Comparison of ENCODE assay signal across 1 cellular context in the genomic region with DNA sequence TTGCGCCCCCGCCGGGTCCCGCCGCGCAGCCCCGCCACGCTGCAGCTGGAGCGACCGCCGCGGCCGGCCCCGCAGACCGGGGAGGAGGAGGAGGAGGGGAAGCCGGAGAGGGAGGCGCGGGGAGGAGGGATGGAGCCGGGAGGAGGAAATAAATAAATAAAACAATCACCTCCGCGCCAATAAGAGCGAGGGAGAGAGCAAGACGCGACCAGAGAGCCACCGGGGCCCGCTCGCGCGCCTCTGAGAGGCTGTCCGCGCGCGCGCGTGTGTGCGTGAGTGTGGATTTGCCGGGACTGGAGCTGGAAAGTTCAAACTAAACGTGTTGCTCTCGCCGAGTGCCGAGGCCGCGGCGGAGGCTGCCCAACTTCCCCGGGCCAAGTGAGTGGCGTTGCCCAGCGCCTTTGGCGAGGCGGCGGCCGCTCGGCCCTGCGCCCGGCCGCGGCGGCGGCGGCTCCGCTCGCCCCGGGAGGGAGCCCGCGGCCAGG.
TF ChIP-seq lines count a peak whose summit lies in the region.

No MANE protein-coding gene starts in this region.

TF ChIP-seq in HEK293, 187 proteins besides CTCF, POLR2A, EP300 and RAD21 (continued from another document and continues in another):
- no peak for TF ChIP-seq OSR2 (tag by site-specific recombination; IDR thresholded peaks at IDR 0.05)
- peak; percentile 91 for TF ChIP-seq ZNF596 (tag by site-specific recombination; IDR thresholded peaks at IDR 0.05)
- TF ChIP-seq ZBTB8A (tag by site-specific recombination; IDR thresholded peaks at IDR 0.05) = peak; percentile 31; the same call in 1 of the 2 replicates
- no peak for TF ChIP-seq ZNF777 (tag by site-specific recombination; IDR thresholded peaks at IDR 0.05; ENCODE audit: borderline replicate concordance)
- TF ChIP-seq HOXC10 (CRISPR knock-in tag; IDR thresholded peaks at IDR 0.05) = no peak
- 0 out of 2 replicates have a peak, but pooled peaks have one; percentile 16 for TF ChIP-seq ZNF561 (tag by site-specific recombination; IDR thresholded peaks at IDR 0.05; ENCODE audit: borderline replicate concordance)
- TF ChIP-seq, protein P1, sequence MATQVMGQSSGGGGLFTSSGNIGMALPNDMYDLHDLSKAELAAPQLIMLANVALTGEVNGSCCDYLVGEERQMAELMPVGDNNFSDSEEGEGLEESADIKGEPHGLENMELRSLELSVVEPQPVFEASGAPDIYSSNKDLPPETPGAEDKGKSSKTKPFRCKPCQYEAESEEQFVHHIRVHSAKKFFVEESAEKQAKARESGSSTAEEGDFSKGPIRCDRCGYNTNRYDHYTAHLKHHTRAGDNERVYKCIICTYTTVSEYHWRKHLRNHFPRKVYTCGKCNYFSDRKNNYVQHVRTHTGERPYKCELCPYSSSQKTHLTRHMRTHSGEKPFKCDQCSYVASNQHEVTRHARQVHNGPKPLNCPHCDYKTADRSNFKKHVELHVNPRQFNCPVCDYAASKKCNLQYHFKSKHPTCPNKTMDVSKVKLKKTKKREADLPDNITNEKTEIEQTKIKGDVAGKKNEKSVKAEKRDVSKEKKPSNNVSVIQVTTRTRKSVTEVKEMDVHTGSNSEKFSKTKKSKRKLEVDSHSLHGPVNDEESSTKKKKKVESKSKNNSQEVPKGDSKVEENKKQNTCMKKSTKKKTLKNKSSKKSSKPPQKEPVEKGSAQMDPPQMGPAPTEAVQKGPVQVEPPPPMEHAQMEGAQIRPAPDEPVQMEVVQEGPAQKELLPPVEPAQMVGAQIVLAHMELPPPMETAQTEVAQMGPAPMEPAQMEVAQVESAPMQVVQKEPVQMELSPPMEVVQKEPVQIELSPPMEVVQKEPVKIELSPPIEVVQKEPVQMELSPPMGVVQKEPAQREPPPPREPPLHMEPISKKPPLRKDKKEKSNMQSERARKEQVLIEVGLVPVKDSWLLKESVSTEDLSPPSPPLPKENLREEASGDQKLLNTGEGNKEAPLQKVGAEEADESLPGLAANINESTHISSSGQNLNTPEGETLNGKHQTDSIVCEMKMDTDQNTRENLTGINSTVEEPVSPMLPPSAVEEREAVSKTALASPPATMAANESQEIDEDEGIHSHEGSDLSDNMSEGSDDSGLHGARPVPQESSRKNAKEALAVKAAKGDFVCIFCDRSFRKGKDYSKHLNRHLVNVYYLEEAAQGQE (tag by site-specific recombination; IDR thresholded peaks at IDR 0.05) = no peak
- TF ChIP-seq, protein P2, sequence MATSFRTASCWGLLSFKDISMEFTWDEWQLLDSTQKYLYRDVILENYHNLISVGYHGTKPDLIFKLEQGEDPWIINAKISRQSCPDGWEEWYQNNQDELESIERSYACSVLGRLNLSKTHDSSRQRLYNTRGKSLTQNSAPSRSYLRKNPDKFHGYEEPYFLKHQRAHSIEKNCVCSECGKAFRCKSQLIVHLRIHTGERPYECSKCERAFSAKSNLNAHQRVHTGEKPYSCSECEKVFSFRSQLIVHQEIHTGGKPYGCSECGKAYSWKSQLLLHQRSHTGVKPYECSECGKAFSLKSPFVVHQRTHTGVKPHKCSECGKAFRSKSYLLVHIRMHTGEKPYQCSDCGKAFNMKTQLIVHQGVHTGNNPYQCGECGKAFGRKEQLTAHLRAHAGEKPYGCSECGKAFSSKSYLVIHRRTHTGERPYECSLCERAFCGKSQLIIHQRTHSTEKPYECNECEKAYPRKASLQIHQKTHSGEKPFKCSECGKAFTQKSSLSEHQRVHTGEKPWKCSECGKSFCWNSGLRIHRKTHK (tag by site-specific recombination; IDR thresholded peaks at IDR 0.05) = no peak
- no peak for TF ChIP-seq ZNF555 (tag by site-specific recombination; conservative IDR thresholded peaks at IDR 0.05)
- 0 out of 2 replicates have a peak, but pooled peaks have one; percentile 17 for TF ChIP-seq ZEB2 (tag by site-specific recombination; IDR thresholded peaks at IDR 0.05)
- TF ChIP-seq, protein P3, sequence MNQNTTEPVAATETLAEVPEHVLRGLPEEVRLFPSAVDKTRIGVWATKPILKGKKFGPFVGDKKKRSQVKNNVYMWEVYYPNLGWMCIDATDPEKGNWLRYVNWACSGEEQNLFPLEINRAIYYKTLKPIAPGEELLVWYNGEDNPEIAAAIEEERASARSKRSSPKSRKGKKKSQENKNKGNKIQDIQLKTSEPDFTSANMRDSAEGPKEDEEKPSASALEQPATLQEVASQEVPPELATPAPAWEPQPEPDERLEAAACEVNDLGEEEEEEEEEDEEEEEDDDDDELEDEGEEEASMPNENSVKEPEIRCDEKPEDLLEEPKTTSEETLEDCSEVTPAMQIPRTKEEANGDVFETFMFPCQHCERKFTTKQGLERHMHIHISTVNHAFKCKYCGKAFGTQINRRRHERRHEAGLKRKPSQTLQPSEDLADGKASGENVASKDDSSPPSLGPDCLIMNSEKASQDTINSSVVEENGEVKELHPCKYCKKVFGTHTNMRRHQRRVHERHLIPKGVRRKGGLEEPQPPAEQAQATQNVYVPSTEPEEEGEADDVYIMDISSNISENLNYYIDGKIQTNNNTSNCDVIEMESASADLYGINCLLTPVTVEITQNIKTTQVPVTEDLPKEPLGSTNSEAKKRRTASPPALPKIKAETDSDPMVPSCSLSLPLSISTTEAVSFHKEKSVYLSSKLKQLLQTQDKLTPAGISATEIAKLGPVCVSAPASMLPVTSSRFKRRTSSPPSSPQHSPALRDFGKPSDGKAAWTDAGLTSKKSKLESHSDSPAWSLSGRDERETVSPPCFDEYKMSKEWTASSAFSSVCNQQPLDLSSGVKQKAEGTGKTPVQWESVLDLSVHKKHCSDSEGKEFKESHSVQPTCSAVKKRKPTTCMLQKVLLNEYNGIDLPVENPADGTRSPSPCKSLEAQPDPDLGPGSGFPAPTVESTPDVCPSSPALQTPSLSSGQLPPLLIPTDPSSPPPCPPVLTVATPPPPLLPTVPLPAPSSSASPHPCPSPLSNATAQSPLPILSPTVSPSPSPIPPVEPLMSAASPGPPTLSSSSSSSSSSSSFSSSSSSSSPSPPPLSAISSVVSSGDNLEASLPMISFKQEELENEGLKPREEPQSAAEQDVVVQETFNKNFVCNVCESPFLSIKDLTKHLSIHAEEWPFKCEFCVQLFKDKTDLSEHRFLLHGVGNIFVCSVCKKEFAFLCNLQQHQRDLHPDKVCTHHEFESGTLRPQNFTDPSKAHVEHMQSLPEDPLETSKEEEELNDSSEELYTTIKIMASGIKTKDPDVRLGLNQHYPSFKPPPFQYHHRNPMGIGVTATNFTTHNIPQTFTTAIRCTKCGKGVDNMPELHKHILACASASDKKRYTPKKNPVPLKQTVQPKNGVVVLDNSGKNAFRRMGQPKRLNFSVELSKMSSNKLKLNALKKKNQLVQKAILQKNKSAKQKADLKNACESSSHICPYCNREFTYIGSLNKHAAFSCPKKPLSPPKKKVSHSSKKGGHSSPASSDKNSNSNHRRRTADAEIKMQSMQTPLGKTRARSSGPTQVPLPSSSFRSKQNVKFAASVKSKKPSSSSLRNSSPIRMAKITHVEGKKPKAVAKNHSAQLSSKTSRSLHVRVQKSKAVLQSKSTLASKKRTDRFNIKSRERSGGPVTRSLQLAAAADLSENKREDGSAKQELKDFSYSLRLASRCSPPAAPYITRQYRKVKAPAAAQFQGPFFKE (tag by site-specific recombination; IDR thresholded peaks at IDR 0.05; ENCODE audit: borderline replicate concordance) = no peak
- no peak for TF ChIP-seq KLF10 (tag by site-specific recombination; IDR thresholded peaks at IDR 0.05)
- no peak for TF ChIP-seq ZNF302 (tag by site-specific recombination; IDR thresholded peaks at IDR 0.05; ENCODE audit: low read depth)
- TF ChIP-seq ZNF221 (tag by site-specific recombination; IDR thresholded peaks at IDR 0.05; ENCODE audit: borderline replicate concordance) = no peak
- TF ChIP-seq, protein P4, sequence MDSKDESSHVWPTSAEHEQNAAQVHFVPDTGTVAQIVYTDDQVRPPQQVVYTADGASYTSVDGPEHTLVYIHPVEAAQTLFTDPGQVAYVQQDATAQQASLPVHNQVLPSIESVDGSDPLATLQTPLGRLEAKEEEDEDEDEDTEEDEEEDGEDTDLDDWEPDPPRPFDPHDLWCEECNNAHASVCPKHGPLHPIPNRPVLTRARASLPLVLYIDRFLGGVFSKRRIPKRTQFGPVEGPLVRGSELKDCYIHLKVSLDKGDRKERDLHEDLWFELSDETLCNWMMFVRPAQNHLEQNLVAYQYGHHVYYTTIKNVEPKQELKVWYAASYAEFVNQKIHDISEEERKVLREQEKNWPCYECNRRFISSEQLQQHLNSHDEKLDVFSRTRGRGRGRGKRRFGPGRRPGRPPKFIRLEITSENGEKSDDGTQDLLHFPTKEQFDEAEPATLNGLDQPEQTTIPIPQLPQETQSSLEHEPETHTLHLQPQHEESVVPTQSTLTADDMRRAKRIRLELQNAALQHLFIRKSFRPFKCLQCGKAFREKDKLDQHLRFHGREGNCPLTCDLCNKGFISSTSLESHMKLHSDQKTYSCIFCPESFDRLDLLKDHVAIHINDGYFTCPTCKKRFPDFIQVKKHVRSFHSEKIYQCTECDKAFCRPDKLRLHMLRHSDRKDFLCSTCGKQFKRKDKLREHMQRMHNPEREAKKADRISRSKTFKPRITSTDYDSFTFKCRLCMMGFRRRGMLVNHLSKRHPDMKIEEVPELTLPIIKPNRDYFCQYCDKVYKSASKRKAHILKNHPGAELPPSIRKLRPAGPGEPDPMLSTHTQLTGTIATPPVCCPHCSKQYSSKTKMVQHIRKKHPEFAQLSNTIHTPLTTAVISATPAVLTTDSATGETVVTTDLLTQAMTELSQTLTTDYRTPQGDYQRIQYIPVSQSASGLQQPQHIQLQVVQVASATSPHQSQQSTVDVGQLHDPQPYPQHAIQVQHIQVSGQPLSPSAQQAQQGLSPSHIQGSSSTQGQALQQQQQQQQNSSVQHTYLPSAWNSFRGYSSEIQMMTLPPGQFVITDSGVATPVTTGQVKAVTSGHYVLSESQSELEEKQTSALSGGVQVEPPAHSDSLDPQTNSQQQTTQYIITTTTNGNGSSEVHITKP (tag by site-specific recombination; IDR thresholded peaks at IDR 0.05) = peak; percentile 27; the same call in 1 of the 2 replicates
- no peak for TF ChIP-seq ZNF146 (tag by site-specific recombination; IDR thresholded peaks at IDR 0.05)
- no peak for TF ChIP-seq ZNF792 (tag by site-specific recombination; IDR thresholded peaks at IDR 0.05)
- TF ChIP-seq, protein P5, sequence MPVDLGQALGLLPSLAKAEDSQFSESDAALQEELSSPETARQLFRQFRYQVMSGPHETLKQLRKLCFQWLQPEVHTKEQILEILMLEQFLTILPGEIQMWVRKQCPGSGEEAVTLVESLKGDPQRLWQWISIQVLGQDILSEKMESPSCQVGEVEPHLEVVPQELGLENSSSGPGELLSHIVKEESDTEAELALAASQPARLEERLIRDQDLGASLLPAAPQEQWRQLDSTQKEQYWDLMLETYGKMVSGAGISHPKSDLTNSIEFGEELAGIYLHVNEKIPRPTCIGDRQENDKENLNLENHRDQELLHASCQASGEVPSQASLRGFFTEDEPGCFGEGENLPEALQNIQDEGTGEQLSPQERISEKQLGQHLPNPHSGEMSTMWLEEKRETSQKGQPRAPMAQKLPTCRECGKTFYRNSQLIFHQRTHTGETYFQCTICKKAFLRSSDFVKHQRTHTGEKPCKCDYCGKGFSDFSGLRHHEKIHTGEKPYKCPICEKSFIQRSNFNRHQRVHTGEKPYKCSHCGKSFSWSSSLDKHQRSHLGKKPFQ (tag by site-specific recombination; IDR thresholded peaks at IDR 0.05) = no peak
- TF ChIP-seq ZBTB26 (tag by site-specific recombination; optimal IDR thresholded peaks at IDR 0.05) = peak; percentile 81
- TF ChIP-seq ZNF398 (tag by site-specific recombination; IDR thresholded peaks at IDR 0.05) = peak; percentile 53; the same call in 1 of the 2 replicates
- no peak for TF ChIP-seq SCRT2 (tag by site-specific recombination; IDR thresholded peaks at IDR 0.05)
- TF ChIP-seq ZNF514 (tag by site-specific recombination; IDR thresholded peaks at IDR 0.05) = no peak
- no peak for TF ChIP-seq SP3 (tag by site-specific recombination; IDR thresholded peaks at IDR 0.05)
- TF ChIP-seq ZNF362 (tag by site-specific recombination; IDR thresholded peaks at IDR 0.05) = no peak
- TF ChIP-seq ZNF513 (tag by site-specific recombination; IDR thresholded peaks at IDR 0.05) = peak; percentile 24; the same call in 1 of the 2 replicates
- TF ChIP-seq ZNF658 (tag by site-specific recombination; IDR thresholded peaks at IDR 0.05) = no peak
- TF ChIP-seq GLIS2 (tag by site-specific recombination; IDR thresholded peaks at IDR 0.05) = no peak
- TF ChIP-seq ZNF366 (tag by site-specific recombination; conservative IDR thresholded peaks at IDR 0.05) = no peak
- TF ChIP-seq SETDB1 (IDR thresholded peaks at IDR 0.05; ENCODE audit: insufficient read length, low read length) = no peak
